25 cellular contexts compared by ENCODE assay signal in genomic region chr5:169374761-169375160, GRCh38.
DNase-seq lines count a peak whose midpoint lies in the region; ATAC-seq and TF ChIP-seq lines count a peak whose summit lies in the region.
"Had no signal": no experiment of that assay in that cellular context is flagged by ENCODE, and none has a peak within 500 bp of the region (broad histone marks: within the 10 kb centered on the region; RNA-seq: fewer than 3 reads in every experiment).

No MANE protein-coding gene starts in this region.

- no peak for TF ChIP-seq POLR2A in right lobe of liver (IDR thresholded peaks at IDR 0.05)

- no peak overlapping the region for H3K4me3 Mint-ChIP-seq in mesothelial cell of epicardium
- H3K4me3 Mint-ChIP-seq: activated CD4-positive, alpha-beta T cell treated with anti-CD3 and anti-CD28 coated beads for 36 hours; activated CD8-positive, alpha-beta memory T cell treated with anti-CD3 and anti-CD28 coated beads, Interleukin-2, amount 10 ng/mL, durations not matched to agents 7 days and 5 days; activated naive CD8-positive, alpha-beta T cell treated with anti-CD3 and anti-CD28 coated beads, Interleukin-2, amount 10 ng/mL, durations not matched to agents 7 days and 5 days; CD8-positive, alpha-beta T cell; dendritic cell treated with granulocyte-macrophage colony-stimulating factor and Interleukin-4, amounts not matched to agents 40 ng/mL and 50 ng/mL, for 4 days; H9 had no signal

- peak overlapping the region; percentile 2 for H3K27ac Mint-ChIP-seq in mesothelial cell of epicardium
- H3K27ac Mint-ChIP-seq: activated CD4-positive, alpha-beta T cell treated with anti-CD3 and anti-CD28 coated beads for 36 hours; activated CD8-positive, alpha-beta memory T cell treated with anti-CD3 and anti-CD28 coated beads, Interleukin-2, amount 10 ng/mL, durations not matched to agents 7 days and 5 days; activated naive CD8-positive, alpha-beta T cell treated with anti-CD3 and anti-CD28 coated beads, Interleukin-2, amount 10 ng/mL, durations not matched to agents 7 days and 5 days; activated T-helper 2 cell treated with anti-CD3 and anti-CD28 coated beads, Interferon-gamma antibody, Interleukin-2, Interleukin-4, amounts not matched to agents 10 μg/mL and 5 μg/mL and 100 μg/mL, durations not matched to agents 14 hours and 24 hours and 36 hours; CD8-positive, alpha-beta T cell; dendritic cell treated with granulocyte-macrophage colony-stimulating factor and Interleukin-4, amounts not matched to agents 40 ng/mL and 50 ng/mL, for 4 days; H9 had no signal

- H3K4me3 ChIP-seq in brain microvascular endothelial cell (ENCODE audit: low read depth, low read length) = no peak overlapping the region
- H3K4me3 ChIP-seq in right lobe of liver = no peak overlapping the region
- H3K4me3 ChIP-seq: left lung had no signal

- no peaks in the 10 kb centered on the region for H3K36me3 Mint-ChIP-seq in mesothelial cell of epicardium
- H3K36me3 Mint-ChIP-seq: activated CD8-positive, alpha-beta memory T cell treated with anti-CD3 and anti-CD28 coated beads, Interleukin-2, amount 10 ng/mL, durations not matched to agents 7 days and 5 days; activated naive CD8-positive, alpha-beta T cell treated with anti-CD3 and anti-CD28 coated beads, Interleukin-2, amount 10 ng/mL, durations not matched to agents 7 days and 5 days; CD8-positive, alpha-beta T cell had no signal

- H3K9me3 ChIP-seq in right lobe of liver = no peaks in the 10 kb centered on the region
- H3K9me3 ChIP-seq: neutrophil had no signal

- 10% methylated on average over 2 of the region's 2 CpGs for WGBS in right lobe of liver (ENCODE audit: insufficient coverage, low coverage, low lambda C conversion rate, missing lambda C conversion rate)

- peaks cover 1% of the 10 kb centered on the region for H3K27me3 Mint-ChIP-seq in mesothelial cell of epicardium (ENCODE audit: low read depth)
- H3K27me3 Mint-ChIP-seq: activated CD4-positive, alpha-beta T cell treated with anti-CD3 and anti-CD28 coated beads for 36 hours; activated CD8-positive, alpha-beta memory T cell treated with anti-CD3 and anti-CD28 coated beads, Interleukin-2, amount 10 ng/mL, durations not matched to agents 7 days and 5 days; activated naive CD8-positive, alpha-beta T cell treated with anti-CD3 and anti-CD28 coated beads, Interleukin-2, amount 10 ng/mL, durations not matched to agents 7 days and 5 days; dendritic cell treated with granulocyte-macrophage colony-stimulating factor and Interleukin-4, amounts not matched to agents 40 ng/mL and 50 ng/mL, for 4 days had no signal

- H3K4me1 Mint-ChIP-seq in mesothelial cell of epicardium = peaks cover 7% of the 10 kb centered on the region
- H3K4me1 Mint-ChIP-seq: activated CD4-positive, alpha-beta T cell treated with anti-CD3 and anti-CD28 coated beads for 36 hours; activated CD8-positive, alpha-beta memory T cell treated with anti-CD3 and anti-CD28 coated beads, Interleukin-2, amount 10 ng/mL, durations not matched to agents 7 days and 5 days; activated naive CD8-positive, alpha-beta T cell treated with anti-CD3 and anti-CD28 coated beads, Interleukin-2, amount 10 ng/mL, durations not matched to agents 7 days and 5 days had no signal

- intact Hi-C loops in head of caudate nucleus (cut with DNase I) = no loop called here
- intact Hi-C loops in right lobe of liver (cut with DNase I) = no loop called here

- no peak for ATAC-seq in HG03097 (IDR thresholded peaks at IDR 0.05; ENCODE audit: low FRiP score, unreplicated experiment)
- no peak for ATAC-seq in right lobe of liver
- ATAC-seq in GM18519 (IDR thresholded peaks at IDR 0.05; ENCODE audit: low FRiP score, unreplicated experiment) = no peak
- ATAC-seq: activated CD4-positive, alpha-beta T cell treated with anti-CD3 and anti-CD28 coated beads for 36 hours; activated CD8-positive, alpha-beta memory T cell treated with anti-CD3 and anti-CD28 coated beads, Interleukin-2, amount 10 ng/mL, durations not matched to agents 7 days and 5 days; CD8-positive, alpha-beta T cell; HepG2; left lung had no signal

- DNase-seq in EL (peak; percentile 72), NCI-H226 (peak; percentile 63), brain microvascular endothelial cell (peak; percentile 36), mesothelial cell of epicardium (ENCODE audit: low spot score in 2 of 2, unreplicated experiment in 2 of 2) (no peak), head of caudate nucleus (no peak), right lobe of liver (no peak)
- DNase-seq: activated CD4-positive, alpha-beta T cell treated with anti-CD3 and anti-CD28 coated beads for 36 hours; activated CD8-positive, alpha-beta memory T cell treated with anti-CD3 and anti-CD28 coated beads, Interleukin-2, amount 10 ng/mL, durations not matched to agents 7 days and 5 days; activated naive CD8-positive, alpha-beta T cell treated with anti-CD3 and anti-CD28 coated beads, Interleukin-2, amount 10 ng/mL, durations not matched to agents 7 days and 5 days; CD8-positive, alpha-beta T cell; left lung; NCI-H1436; NCI-H82; retina; RPMI8226; stimulated activated CD4-positive, alpha-beta T cell treated with anti-CD3 and anti-CD28 coated beads, Interleukin-15, amount 100 ng/mL, for 24 hours; SW 1271 had no signal

- in situ Hi-C loops in brain microvascular endothelial cell (cut with HindIII; ENCODE audit: low pct_ligation_motif_present, low sequenced_read_pairs) = no loop called here

- H3K27ac ChIP-seq in brain microvascular endothelial cell (no peak overlapping the region), right lobe of liver (no peak overlapping the region)
- H3K27ac ChIP-seq: epithelial cell of prostate, left lung, neutrophil had no signal

- TF ChIP-seq CTCF in brain microvascular endothelial cell (IDR thresholded peaks at IDR 0.05; ENCODE audit: low read depth, low read length, missing control alignments) (no peak), mesothelial cell of epicardium (IDR thresholded peaks at IDR 0.05; ENCODE audit: unreplicated experiment) (no peak), right lobe of liver (IDR thresholded peaks at IDR 0.05) (no peak)

- H3K4me1 ChIP-seq in right lobe of liver = no peaks in the 10 kb centered on the region
- H3K4me1 ChIP-seq: left lung had no signal

- H3K36me3 ChIP-seq in brain microvascular endothelial cell (replicated peaks) = no peaks in the 10 kb centered on the region
- H3K36me3 ChIP-seq in right lobe of liver = no peaks in the 10 kb centered on the region
- H3K36me3 ChIP-seq: left lung, neutrophil had no signal

- H3K9me3 Mint-ChIP-seq in mesothelial cell of epicardium = peaks cover 40% of the 10 kb centered on the region
- H3K9me3 Mint-ChIP-seq: activated T-helper 2 cell treated with anti-CD3 and anti-CD28 coated beads, Interferon-gamma antibody, Interleukin-2, Interleukin-4, amounts not matched to agents 10 μg/mL and 5 μg/mL and 100 μg/mL, durations not matched to agents 14 hours and 24 hours and 36 hours; dendritic cell treated with granulocyte-macrophage colony-stimulating factor and Interleukin-4, amounts not matched to agents 40 ng/mL and 50 ng/mL, for 4 days had no signal

- H3K27me3 ChIP-seq in brain microvascular endothelial cell (replicated peaks) = no peaks in the 10 kb centered on the region
- no peaks in the 10 kb centered on the region for H3K27me3 ChIP-seq in right lobe of liver
- H3K27me3 ChIP-seq: left lung, neutrophil had no signal

Comparison
In these comparisons a context has a peak if more than half of its experiments do, and no peak if none do; other contexts are left out.
1. DNase-seq: peak in EL (single experiment), NCI-H226 (single experiment) and brain microvascular endothelial cell (single experiment); none in mesothelial cell of epicardium (0 of 2), head of caudate nucleus (0 of 42) and right lobe of liver (0 of 3).